18 cellular contexts compared by ENCODE assay signal in the genomic region with DNA sequence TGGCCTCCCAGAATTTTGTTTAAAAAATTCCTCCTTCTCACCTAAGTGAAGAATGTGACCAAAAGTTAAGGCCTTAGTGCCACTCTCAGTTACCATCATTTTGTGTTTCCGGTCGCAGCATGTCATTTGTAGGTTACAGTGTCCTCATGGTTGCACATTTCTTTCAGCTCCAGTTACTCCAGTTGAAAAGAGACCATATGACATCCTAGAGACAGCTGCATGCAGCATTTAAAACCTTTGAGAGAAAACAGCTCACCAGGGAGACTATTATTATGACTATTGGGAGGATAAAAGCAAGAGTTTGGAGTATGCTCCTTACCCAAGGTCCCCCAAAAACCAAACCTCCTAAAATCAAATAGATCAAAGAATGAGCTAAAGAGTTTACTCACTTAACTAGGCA. TPM values are rescaled to one million over a fixed set of nuclear protein-coding genes. Genes with fewer than 3 reads are reported as not detected.
"Had no signal": no experiment of that assay in that cellular context is flagged by ENCODE, and none has a peak within 500 bp of the region (broad histone marks: within the 10 kb centered on the region; RNA-seq: fewer than 3 reads in every experiment).

No MANE protein-coding gene starts in this region.

- ATAC-seq: activated naive CD4-positive, alpha-beta T cell treated with anti-CD3 and anti-CD28 coated beads, Interleukin-2, amount 50 U/mL, for 72 hours; activated T-cell treated with anti-CD3 and anti-CD28 coated beads, Interleukin-2, amount 50 U/mL, for 4 hours; esophagus mucosa; left ventricle myocardium superior had no signal

- H3K27ac ChIP-seq: sigmoid colon, stomach, testis, upper lobe of left lung had no signal

- H3K36me3 ChIP-seq: sigmoid colon, stomach, upper lobe of left lung had no signal

- FAIRE-seq: colon had no signal

- H3K4me1 ChIP-seq: sigmoid colon, stomach, testis, upper lobe of left lung had no signal

- H3K4me3 ChIP-seq: sigmoid colon, stomach, testis, upper lobe of left lung had no signal

- DNase-seq: activated CD4-positive, alpha-beta memory T cell treated with anti-CD3 and anti-CD28 coated beads, Interleukin-2, amount 10 ng/mL, durations not matched to agents 7 days and 5 days; activated CD4-positive, alpha-beta T cell treated with anti-CD3 and anti-CD28 coated beads for 4 hours; activated effector memory CD4-positive, alpha-beta T cell treated with anti-CD3 and anti-CD28 coated beads, Interleukin-2, amount 50 U/mL, for 16 hours; activated T-cell treated with anti-CD3 and anti-CD28 coated beads, Interleukin-2, amount 50 U/mL, for 4 hours; caudate nucleus; hypothalamus; kidney glomerular epithelial cell; left ventricle myocardium superior; sigmoid colon; stimulated activated CD4-positive, alpha-beta T cell treated with anti-CD3 and anti-CD28 coated beads, Interleukin-12 subunit alpha, Interleukin-12 subunit beta, amount 100 ng/mL, for 4 hours; stimulated activated CD4-positive, alpha-beta T cell treated with anti-CD3 and anti-CD28 coated beads, Interleukin-2, amount 100 ng/mL, for 24 hours; stomach; testis; upper lobe of left lung had no signal

- H3K9me3 ChIP-seq: sigmoid colon, testis, upper lobe of left lung had no signal

- H3K27me3 ChIP-seq: sigmoid colon, stomach, testis, upper lobe of left lung had no signal

RNA-seq across cellular contexts. Expression of gene MGARP, which starts 45.8 kb away (rescaled TPM):
- total RNA-seq: activated CD4-positive, alpha-beta memory T cell treated with anti-CD3 and anti-CD28 coated beads, Interleukin-2, amount 10 ng/mL, durations not matched to agents 7 days and 5 days; stomach; T-helper 1 cell treated with Interleukin-12 subunit alpha and Interleukin-12 subunit beta and Interleukin-4 antibody, amounts not matched to agents 30 ng/mL and 1 ng/mL, for 36 hours had no signal
